Comparison of ENCODE assay signal across 8 cellular contexts in the genomic region with DNA sequence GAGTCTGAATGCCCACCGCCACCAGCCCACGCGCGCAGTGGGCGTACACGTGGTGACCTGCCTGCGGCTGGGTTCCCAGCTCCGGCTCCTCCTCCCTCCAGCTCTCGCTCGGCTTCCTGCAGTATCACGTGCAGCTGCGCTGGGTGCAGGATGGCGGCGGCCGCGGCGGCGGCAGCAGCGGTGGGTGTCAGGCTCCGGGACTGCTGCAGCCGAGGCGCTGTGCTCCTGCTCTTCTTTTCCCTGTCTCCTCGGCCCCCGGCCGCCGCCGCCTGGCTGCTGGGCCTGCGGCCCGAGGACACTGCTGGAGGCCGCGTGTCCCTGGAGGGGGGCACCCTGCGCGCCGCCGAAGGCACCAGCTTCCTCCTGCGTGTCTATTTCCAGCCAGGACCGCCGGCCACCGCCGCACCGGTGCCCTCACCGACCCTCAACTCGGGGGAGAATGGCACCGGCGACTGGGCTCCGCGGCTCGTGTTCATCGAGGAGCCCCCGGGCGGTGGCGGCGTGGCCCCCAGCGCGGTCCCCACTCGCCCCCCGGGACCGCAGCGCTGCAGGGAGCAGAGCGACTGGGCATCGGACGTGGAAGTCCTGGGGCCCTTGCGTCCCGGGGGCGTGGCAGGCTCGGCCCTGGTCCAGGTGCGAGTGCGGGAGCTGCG. TPM values are rescaled to one million over a fixed set of nuclear protein-coding genes. Genes with fewer than 3 reads are reported as not detected.
DNase-seq lines count a peak whose midpoint lies in the region; ATAC-seq and TF ChIP-seq lines count a peak whose summit lies in the region.

CNNM1 (plus strand) TSS at position 119 of the 653 bp plus-strand sequence; CDS start at position 151, 32 bp downstream.

- ATAC-seq in HG02798 (IDR thresholded peaks at IDR 0.05; ENCODE audit: poor library complexity, unreplicated experiment) (peak; percentile 64), left lung (peak; percentile 81), HG03025 (IDR thresholded peaks at IDR 0.05; ENCODE audit: low FRiP score, unreplicated experiment) (no peak)

- intact Hi-C loops in left lung (cut with DNase I): no loop called here

- TF ChIP-seq CTCF in Peyer's patch (IDR thresholded peaks at IDR 0.05) (no peak), left lung (IDR thresholded peaks at IDR 0.05) (no peak)

- peaks cover 0 to 18% of the 10 kb centered on the region in 2 donors for H3K27me3 ChIP-seq in Peyer's patch
- peaks cover 31 to 73% of the 10 kb centered on the region in 2 donors for H3K27me3 ChIP-seq in left lung

- H3K4me1 ChIP-seq in Peyer's patch: peaks cover 0 to 23% (median 2%) of the 10 kb centered on the region in 4 donors
- H3K4me1 ChIP-seq in left lung: peaks cover 11 to 14% of the 10 kb centered on the region in 2 donors

- peak within 1 kb of the TSS in 1 of 4 donors; percentile 48 for H3K27ac ChIP-seq in Peyer's patch
- H3K27ac ChIP-seq in left lung: no peak within 1 kb of the TSS

- H3K9me3 ChIP-seq in Peyer's patch (no peaks in the 10 kb centered on the region), left lung (no peaks in the 10 kb centered on the region)

- TF ChIP-seq POLR2A in Peyer's patch (IDR thresholded peaks at IDR 0.05): no peak

- peak within 1 kb of the TSS; percentile 19 to 67 (median 46) for H3K4me3 ChIP-seq in Peyer's patch
- peak within 1 kb of the TSS; percentile 20 to 45 for H3K4me3 ChIP-seq in left lung

- DNase-seq in DMS79 treated with DMSO at 0.1 percent for 48 hours (lab: John Stamatoyannopoulos, UW): peak; percentile 4
- no peak for DNase-seq in DMS79 (lab: John Stamatoyannopoulos, UW)
- peak in 2 of 3 donors; percentile 49 for DNase-seq in Peyer's patch
- peak; percentile 49 for DNase-seq in cerebellar cortex (ENCODE audit: low spot score)
- peak in 1 of 2 donors; percentile 81 for DNase-seq in left lung
- DNase-seq in stimulated activated CD4-positive, alpha-beta T cell treated with anti-CD3 and anti-CD28 coated beads, Interleukin-4, amount 100 ng/mL, for 48 hours (ENCODE audit: low read depth in 2 of 2): peak; percentile 9 to 23

- H3K36me3 ChIP-seq in Peyer's patch (no peaks in the 10 kb centered on the region), left lung (no peaks in the 10 kb centered on the region)

RNA-seq across cellular contexts. Expression of gene CNNM1, which starts in this region (rescaled TPM):
- total RNA-seq in Peyer's patch (1 to 10 TPM in 2 of 4 donors, under 1 TPM in 2; 0.40 to 2.5 (median 0.87) TPM), left lung (under 1 TPM; 0.79 to 0.94 TPM)

Comparison
In these comparisons a context has a peak if more than half of its experiments do, and no peak if none do; other contexts are left out.
1. Peak in ATAC-seq and H3K4me3 ChIP-seq in left lung; RNA of the gene not detected or under 1 TPM.